In the genomic region with DNA sequence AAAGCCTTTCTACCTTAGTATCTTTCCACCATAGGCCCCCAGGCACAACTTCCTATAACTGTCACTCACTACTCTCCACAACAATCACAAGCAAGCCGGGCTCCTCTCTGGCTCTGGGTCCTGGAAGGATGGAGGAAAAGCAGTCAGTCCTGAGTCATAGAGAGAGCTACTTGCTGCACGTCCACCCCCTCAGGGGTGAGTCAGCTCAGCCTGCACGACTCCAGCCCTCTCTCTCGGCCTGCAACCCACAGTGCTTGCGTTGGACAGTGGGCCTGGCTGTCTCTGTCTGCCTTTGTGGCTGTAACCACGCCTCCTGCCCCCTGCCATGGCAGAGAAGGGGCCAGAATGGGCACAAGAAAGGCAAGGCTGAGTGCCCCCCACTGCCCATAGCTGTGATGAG, we compare ENCODE assay signal across 8 cellular contexts.
DNase-seq lines count a peak whose midpoint lies in the region; ATAC-seq and TF ChIP-seq lines count a peak whose summit lies in the region.

No MANE protein-coding gene starts in this region.

- H3K27ac ChIP-seq in SJSA1, result peak overlapping the region; percentile 75

- no peaks in the 10 kb centered on the region for H3K27me3 ChIP-seq in SJSA1 (replicated peaks)

- no peaks in the 10 kb centered on the region for H3K9me3 ChIP-seq in SJSA1 (replicated peaks)

- H3K4me1 ChIP-seq in SJSA1 (replicated peaks), result peaks cover 20% of the 10 kb centered on the region

- ATAC-seq in GM19455 (IDR thresholded peaks at IDR 0.05; ENCODE audit: unreplicated experiment) (no peak), GM18517 (IDR thresholded peaks at IDR 0.05; ENCODE audit: unreplicated experiment) (no peak), HG03159 (IDR thresholded peaks at IDR 0.05; ENCODE audit: unreplicated experiment) (no peak)

- H3K36me3 ChIP-seq in SJSA1, result no peaks in the 10 kb centered on the region

- no peak for TF ChIP-seq CTCF in fibroblast of villous mesenchyme (IDR thresholded peaks at IDR 0.05; ENCODE audit: insufficient read depth, low read depth, low read length)

- DNase-seq in GM04504 (ENCODE audit: low read depth), result peak; percentile 91
- peak; percentile 89 to 96 for DNase-seq in SJSA1 (ENCODE audit: low read depth in 1 of 2, low spot score in 2 of 2)
- peak; percentile 84 for DNase-seq in fibroblast of villous mesenchyme (ENCODE audit: low read depth)
- DNase-seq in pulmonary artery endothelial cell (ENCODE audit: low read depth, low spot score), result peak; percentile 93
- DNase-seq in NCI-H146 (lab: John Stamatoyannopoulos, UW), result no peak

- H3K4me3 ChIP-seq in SJSA1, result no peak overlapping the region
- no peak overlapping the region for H3K4me3 ChIP-seq in fibroblast of villous mesenchyme (ENCODE audit: low read depth, low read length)
